Comparison of ENCODE assay signal across 8 cellular contexts in genomic region chr1:226061793-226062557, GRCh38. TPM values are rescaled to one million over a fixed set of nuclear protein-coding genes. Genes with fewer than 3 reads are reported as not detected.
DNase-seq lines count a peak whose midpoint lies in the region; ATAC-seq and TF ChIP-seq lines count a peak whose summit lies in the region.

No MANE protein-coding gene starts in this region.

- TF ChIP-seq CTCF in esophagus muscularis mucosa (IDR thresholded peaks at IDR 0.05) = no peak
- TF ChIP-seq CTCF in suprapubic skin (IDR thresholded peaks at IDR 0.05) = no peak

- H3K27ac Mint-ChIP-seq in activated T-cell treated with anti-CD3 and anti-CD28 coated beads, Interleukin-2, amount 50 U/mL, for 24 hours = peak overlapping the region; percentile 90

- H3K27ac ChIP-seq in esophagus muscularis mucosa (replicated peaks in 1 of 4) = peak overlapping the region; percentile 98 to 100 (median 99)
- H3K27ac ChIP-seq in mucosa of rectum (ENCODE audit: low read depth in 2 of 2, low read length in 2 of 2) = peak overlapping the region; percentile 99
- H3K27ac ChIP-seq in suprapubic skin = peak overlapping the region; percentile 99

- H3K9ac ChIP-seq in mucosa of rectum (ENCODE audit: low read depth in 1 of 2, low read length in 2 of 2) = peak overlapping the region; percentile 95 to 97

- intact Hi-C loops in esophagus muscularis mucosa (cut with DNase I) = loop anchor here (5.0 kb wide), 1 partner anchor 65 kb away; the partner anchor contains the start of gene SDE2

- TF ChIP-seq POLR2A in esophagus muscularis mucosa (IDR thresholded peaks at IDR 0.05; ENCODE audit: low read depth) (no peak), suprapubic skin (IDR thresholded peaks at IDR 0.05) (peak in 1 of 2 donors; percentile 63)

- H3K36me3 ChIP-seq in esophagus muscularis mucosa (peaks cover 0 to 40% (median 17%) of the 10 kb centered on the region in 4 donors), mucosa of rectum (ENCODE audit: control insufficient read depth in 2 of 2, insufficient read depth in 2 of 2, low read length in 2 of 2) (peaks cover 14 to 19% of the 10 kb centered on the region in 2 donors), suprapubic skin (peaks cover 25% of the 10 kb centered on the region)

- peak overlapping the region; percentile 100 for H3K4me3 Mint-ChIP-seq in activated T-cell treated with anti-CD3 and anti-CD28 coated beads, Interleukin-2, amount 50 U/mL, for 24 hours

- peaks cover 28 to 47% (median 42%) of the 10 kb centered on the region in 4 donors for H3K4me1 ChIP-seq in esophagus muscularis mucosa
- H3K4me1 ChIP-seq in mucosa of rectum (ENCODE audit: control insufficient read depth in 2 of 2, insufficient read depth in 2 of 2, low read length in 2 of 2) = peaks cover 16 to 36% of the 10 kb centered on the region in 2 donors
- peaks cover 39% of the 10 kb centered on the region for H3K4me1 ChIP-seq in suprapubic skin

- peak; percentile 51 for ATAC-seq in GM19351 (IDR thresholded peaks at IDR 0.05; ENCODE audit: unreplicated experiment)
- ATAC-seq in HG03432 (IDR thresholded peaks at IDR 0.05; ENCODE audit: unreplicated experiment) = peak; percentile 48

- H3K27me3 ChIP-seq in esophagus muscularis mucosa = no peaks in the 10 kb centered on the region
- H3K27me3 ChIP-seq in mucosa of rectum (ENCODE audit: control insufficient read depth in 2 of 2, insufficient read depth in 2 of 2, low read length in 2 of 2) = no peaks in the 10 kb centered on the region
- H3K27me3 ChIP-seq in suprapubic skin = no peaks in the 10 kb centered on the region

- H3K27me3 Mint-ChIP-seq in activated T-cell treated with anti-CD3 and anti-CD28 coated beads, Interleukin-2, amount 50 U/mL, for 24 hours = no peaks in the 10 kb centered on the region

- peaks cover 45% of the 10 kb centered on the region for H3K36me3 Mint-ChIP-seq in activated T-cell treated with anti-CD3 and anti-CD28 coated beads, Interleukin-2, amount 50 U/mL, for 24 hours (ENCODE audit: low read depth)

- no peaks in the 10 kb centered on the region for H3K9me3 Mint-ChIP-seq in activated T-cell treated with anti-CD3 and anti-CD28 coated beads, Interleukin-2, amount 50 U/mL, for 24 hours

- H3K4me1 Mint-ChIP-seq in activated T-cell treated with anti-CD3 and anti-CD28 coated beads, Interleukin-2, amount 50 U/mL, for 24 hours (ENCODE audit: low read depth) = peaks cover 33% of the 10 kb centered on the region

- 2% methylated on average over 13 of the region's 102 CpGs for WGBS in esophagus muscularis mucosa
- no CpG with 5 or more reads among the region's 102 CpGs for WGBS in suprapubic skin

- TF ChIP-seq EP300 in esophagus muscularis mucosa (IDR thresholded peaks at IDR 0.05) (no peak), suprapubic skin (IDR thresholded peaks at IDR 0.05) (no peak)

- H3K9me3 ChIP-seq in esophagus muscularis mucosa (peaks cover 0 to 2% (median 0%) of the 10 kb centered on the region in 4 donors), mucosa of rectum (ENCODE audit: control insufficient read depth in 2 of 2, low read length in 2 of 2) (no peaks in the 10 kb centered on the region), suprapubic skin (no peaks in the 10 kb centered on the region)

- peak; percentile 73 for DNase-seq in COR-L47 (lab: John Stamatoyannopoulos, UW)
- peak; percentile 73 for DNase-seq in NCI-H510A (lab: John Stamatoyannopoulos, UW)
- no peak for DNase-seq in activated T-cell treated with anti-CD3 and anti-CD28 coated beads, Interleukin-2, amount 50 U/mL, for 24 hours
- DNase-seq in esophagus muscularis mucosa (ENCODE audit: extremely low spot score) = peak; percentile 93
- DNase-seq in suprapubic skin (ENCODE audit: low spot score in 2 of 2) = peak; percentile 85 to 89

- H3K4me3 ChIP-seq in esophagus muscularis mucosa (peak overlapping the region; percentile 84 to 91 (median 88)), mucosa of rectum (ENCODE audit: low read length in 2 of 2) (peak overlapping the region; percentile 83 to 84), suprapubic skin (peak overlapping the region; percentile 91)

RNA-seq across cellular contexts. Expression of gene H3-3A, which starts 0.5 kb away (rescaled TPM):
- total RNA-seq in esophagus muscularis mucosa (100 to 1,000 TPM; 319 to 384 (median 350) TPM), suprapubic skin (100 to 1,000 TPM; 224 to 510 (median 444) TPM)
